2 cellular contexts compared by ENCODE assay signal in genomic region chr4:5463361-5463760, GRCh38.
TF ChIP-seq lines count a peak whose summit lies in the region.

No MANE protein-coding gene starts in this region.

TF ChIP-seq in HEK293, 187 proteins besides CTCF, POLR2A, EP300 and RAD21:
- TF ChIP-seq ZNF10 (tag by site-specific recombination; IDR thresholded peaks at IDR 0.05) (no peak), EGR2 (tag by site-specific recombination; IDR thresholded peaks at IDR 0.05; ENCODE audit: low read depth) (peak; percentile 81), ZFHX2 (tag by site-specific recombination; conservative IDR thresholded peaks at IDR 0.05) (peak; percentile 88)

TF ChIP-seq in GM12878, 131 proteins besides CTCF, POLR2A, EP300 and RAD21:
- TF ChIP-seq, protein P1, sequence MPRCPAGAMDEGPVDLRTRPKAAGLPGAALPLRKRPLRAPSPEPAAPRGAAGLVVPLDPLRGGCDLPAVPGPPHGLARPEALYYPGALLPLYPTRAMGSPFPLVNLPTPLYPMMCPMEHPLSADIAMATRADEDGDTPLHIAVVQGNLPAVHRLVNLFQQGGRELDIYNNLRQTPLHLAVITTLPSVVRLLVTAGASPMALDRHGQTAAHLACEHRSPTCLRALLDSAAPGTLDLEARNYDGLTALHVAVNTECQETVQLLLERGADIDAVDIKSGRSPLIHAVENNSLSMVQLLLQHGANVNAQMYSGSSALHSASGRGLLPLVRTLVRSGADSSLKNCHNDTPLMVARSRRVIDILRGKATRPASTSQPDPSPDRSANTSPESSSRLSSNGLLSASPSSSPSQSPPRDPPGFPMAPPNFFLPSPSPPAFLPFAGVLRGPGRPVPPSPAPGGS (IDR thresholded peaks at IDR 0.05; ENCODE audit: borderline replicate concordance, insufficient read depth, low read depth, low read length, poor library complexity, severe bottlenecking) = peak; percentile 71
- TF ChIP-seq NFXL1 (IDR thresholded peaks at IDR 0.05; ENCODE audit: borderline replicate concordance) (no peak), IRF4 (IDR thresholded peaks at IDR 0.05; ENCODE audit: low read depth, low read length) (no peak), RELB (IDR thresholded peaks at IDR 0.05; ENCODE audit: low read depth) (no peak)
